In genomic region chr7:23471090-23471859, GRCh38 we compare ENCODE assay signal across 1 cellular context.
TF ChIP-seq lines count a peak whose summit lies in the region.

No MANE protein-coding gene starts in this region.

TF ChIP-seq in H1, 55 proteins besides CTCF, POLR2A, EP300 and RAD21 (continued from another document):
- TF ChIP-seq USF2 (IDR thresholded peaks at IDR 0.05; ENCODE audit: low read length): no peak
- no peak for TF ChIP-seq HDAC2 (IDR thresholded peaks at IDR 0.05; ENCODE audit: borderline replicate concordance in 1 of 2, low read depth in 2 of 2, low read length in 2 of 2)
- TF ChIP-seq CHD2 (IDR thresholded peaks at IDR 0.05; ENCODE audit: low read length): 0 out of 2 replicates have a peak, but pooled peaks have one; percentile 21
- TF ChIP-seq KDM4A (IDR thresholded peaks at IDR 0.05; ENCODE audit: low read depth, low read length, severe bottlenecking): no peak
- TF ChIP-seq SIN3A (conservative IDR thresholded peaks at IDR 0.05 in 1 of 2, IDR thresholded peaks at IDR 0.05 in 1 of 2; ENCODE audit: low read depth in 1 of 2, low read length in 2 of 2): 0 out of 4 replicates have a peak, but pooled peaks have one; percentile 9
- TF ChIP-seq CREB1 (IDR thresholded peaks at IDR 0.05): peak; percentile 16; the same call in 1 of the 2 replicates
- no peak; the same call in 1 of the 2 replicates for TF ChIP-seq POLR2AphosphoS5 (IDR thresholded peaks at IDR 0.05; ENCODE audit: low read depth, low read length)
- TF ChIP-seq EGR1 (IDR thresholded peaks at IDR 0.05; ENCODE audit: borderline replicate concordance, low read depth, low read length): peak; percentile 70; the same call in 1 of the 2 replicates
- no peak for TF ChIP-seq GTF2F1 (IDR thresholded peaks at IDR 0.05; ENCODE audit: borderline replicate concordance, low read depth, low read length)
- peak; percentile 13 for TF ChIP-seq NANOG (IDR thresholded peaks at IDR 0.05; ENCODE audit: insufficient read depth, low read depth, low read length, poor library complexity, severe bottlenecking)
- TF ChIP-seq GABPA (IDR thresholded peaks at IDR 0.05; ENCODE audit: borderline replicate concordance, insufficient read depth, low read length): no peak
- peak; percentile 72 for TF ChIP-seq TAF7 (optimal IDR thresholded peaks at IDR 0.05; ENCODE audit: borderline replicate concordance, low read depth, low read length)
- no peak for TF ChIP-seq FOSL1 (IDR thresholded peaks at IDR 0.05; ENCODE audit: insufficient read depth, low read depth, low read length)
TF ChIP-seq in H1: peak in this region for 10.
